In genomic region chr5:97641081-97641480, GRCh38 we compare ENCODE assay signal across 34 cellular contexts.
"Had no signal": no experiment of that assay in that cellular context is flagged by ENCODE, and none has a peak within 500 bp of the region (broad histone marks: within the 10 kb centered on the region; RNA-seq: fewer than 3 reads in every experiment).

No MANE protein-coding gene starts in this region.

- H3K9ac ChIP-seq: KMS-11 had no signal

- H3K4me2 ChIP-seq: KMS-11 had no signal

- H3K27me3 ChIP-seq: MG63 had no signal

- H3K27ac ChIP-seq: KMS-11 had no signal

- DNase-seq: Karpas-422, Kasumi-1, MG63, MM.1S, MV-4-11, NCI-H1048, NCI-H1092, NCI-H1092 treated with DMSO at 0.1 percent for 48 hours, NCI-H1105, NCI-H1105 treated with DMSO at 0.1 percent for 48 hours, NCI-H1417, NCI-H1417 treated with DMSO at 0.1 percent for 48 hours, NCI-H1436, NCI-H1436 treated with DMSO at 0.1 percent for 48 hours, NCI-H146, NCI-H1694, NCI-H1694 treated with DMSO at 0.1 percent for 48 hours, NCI-H187, NCI-H187 treated with DMSO at 0.1 percent for 48 hours, NCI-H1930, NCI-H2029, NCI-H2029 treated with DMSO at 0.1 percent for 48 hours, NCI-H2081, NCI-H2081 treated with DMSO at 0.1 percent for 48 hours, NCI-H2107, NCI-H2171, NCI-H2171 treated with DMSO at 0.1 percent for 48 hours, NCI-H2227 treated with DMSO at 0.1 percent for 48 hours, NCI-H226, NCI-H345, NCI-H446, NCI-H446 treated with DMSO at 0.1 percent for 48 hours, NCI-H510A had no signal

- H3K36me3 ChIP-seq: MG63 had no signal

- H3K4me3 ChIP-seq: MG63 had no signal

- H3K9me3 ChIP-seq: MG63 had no signal
